In genomic region chr9:94985649-94986048, GRCh38 we compare ENCODE assay signal across 1 cellular context.
TF ChIP-seq lines count a peak whose summit lies in the region.

No MANE protein-coding gene starts in this region.

TF ChIP-seq in K562, 482 proteins besides CTCF, POLR2A, EP300 and RAD21 (continued from another document and continues in another):
- TF ChIP-seq MGA (IDR thresholded peaks at IDR 0.05): peak; percentile 82
- peak; percentile 59 for TF ChIP-seq FOSL1 (tag; conservative IDR thresholded peaks at IDR 0.05)
- TF ChIP-seq EZH2 (IDR thresholded peaks at IDR 0.05; ENCODE audit: borderline replicate concordance, low read depth, low read length): no peak
- TF ChIP-seq MLLT1 (IDR thresholded peaks at IDR 0.05): no peak
- TF ChIP-seq ATF1 (CRISPR knock-in tag; IDR thresholded peaks at IDR 0.05): no peak
- TF ChIP-seq ATF1 (tag; IDR thresholded peaks at IDR 0.05): 0 out of 2 replicates have a peak, but pooled peaks have one; percentile 21
- peak in 1 of 2 experiments; percentile 43 for TF ChIP-seq E2F6 (IDR thresholded peaks at IDR 0.05; ENCODE audit: borderline replicate concordance in 1 of 2, extremely low read depth in 1 of 2, insufficient read depth in 1 of 2, insufficient read length in 1 of 2, low read depth in 1 of 2, low read length in 1 of 2, poor library complexity in 1 of 2, severe bottlenecking in 1 of 2)
- TF ChIP-seq BACH1 (tag; IDR thresholded peaks at IDR 0.05): peak; percentile 58
- no peak for TF ChIP-seq ZNF140 (CRISPR knock-in tag; IDR thresholded peaks at IDR 0.05)
- peak; percentile 42 for TF ChIP-seq ARID1B (IDR thresholded peaks at IDR 0.05)
- TF ChIP-seq UBTF (IDR thresholded peaks at IDR 0.05; ENCODE audit: borderline replicate concordance in 1 of 2, low read depth in 2 of 2, low read length in 2 of 2): no peak
- no peak for TF ChIP-seq HINFP (tag; conservative IDR thresholded peaks at IDR 0.05; ENCODE audit: low read depth)
- TF ChIP-seq RCOR1 (IDR thresholded peaks at IDR 0.05; ENCODE audit: borderline replicate concordance in 1 of 2, low read depth in 2 of 2, low read length in 2 of 2): peak in 1 of 2 experiments; percentile 11; a peak in 1 of 4 replicates
- TF ChIP-seq SMARCE1 (IDR thresholded peaks at IDR 0.05): 0 out of 2 replicates have a peak, but pooled peaks have one; percentile 25
- TF ChIP-seq ASH1L (IDR thresholded peaks at IDR 0.05; ENCODE audit: borderline replicate concordance, low read depth, partially characterized antibody): no peak
- peak; percentile 81 for TF ChIP-seq L3MBTL2 (IDR thresholded peaks at IDR 0.05)
- TF ChIP-seq MAFF (IDR thresholded peaks at IDR 0.05; ENCODE audit: low read length): peak; percentile 87
- peak; percentile 51; the same call in 1 of the 2 replicates for TF ChIP-seq ETV1 (tag; conservative IDR thresholded peaks at IDR 0.05; ENCODE audit: low read depth)
- TF ChIP-seq MAFK (IDR thresholded peaks at IDR 0.05; ENCODE audit: low read length): peak; percentile 88
- TF ChIP-seq JUND (IDR thresholded peaks at IDR 0.05; ENCODE audit: borderline replicate concordance, low read depth, low read length): peak; percentile 75; the same call in 1 of the 2 replicates
- TF ChIP-seq JUND (tag; IDR thresholded peaks at IDR 0.05; ENCODE audit: borderline replicate concordance, low read depth, low read length): peak; percentile 37; the same call in 1 of the 3 replicates
- peak; percentile 97 for TF ChIP-seq ZNF316 (IDR thresholded peaks at IDR 0.05)
- TF ChIP-seq DPF2 (IDR thresholded peaks at IDR 0.05): peak; percentile 56
- peak; percentile 58; the same call in 1 of the 2 replicates for TF ChIP-seq SPI1 (IDR thresholded peaks at IDR 0.05; ENCODE audit: borderline replicate concordance, low read depth, low read length)
- TF ChIP-seq NR4A1 (CRISPR knock-in tag; IDR thresholded peaks at IDR 0.05): no peak
- TF ChIP-seq NR4A1 (tag; IDR thresholded peaks at IDR 0.05): no peak
- TF ChIP-seq ZNF592 (IDR thresholded peaks at IDR 0.05): peak; percentile 81
- no peak for TF ChIP-seq SIN3B (IDR thresholded peaks at IDR 0.05; ENCODE audit: low read depth)
- no peak for TF ChIP-seq PHF21A (IDR thresholded peaks at IDR 0.05; ENCODE audit: borderline replicate concordance, low read depth)
- peak; percentile 60; the same call in 1 of the 2 replicates for TF ChIP-seq ATF3 (IDR thresholded peaks at IDR 0.05)
- TF ChIP-seq ATF3 (CRISPR knock-in tag; conservative IDR thresholded peaks at IDR 0.05): no peak
- peak; percentile 88 for TF ChIP-seq MAFG (tag; conservative IDR thresholded peaks at IDR 0.05)
- TF ChIP-seq NFE2 (IDR thresholded peaks at IDR 0.05; ENCODE audit: low read depth): peak; percentile 95
- peak; percentile 96 for TF ChIP-seq C11orf30 (IDR thresholded peaks at IDR 0.05; ENCODE audit: low read depth)
